Comparison of ENCODE assay signal across 10 cellular contexts in genomic region chr5:139384591-139385051, GRCh38. TPM values are rescaled to one million over a fixed set of nuclear protein-coding genes. Genes with fewer than 3 reads are reported as not detected.
DNase-seq lines count a peak whose midpoint lies in the region; ATAC-seq, FAIRE-seq and TF ChIP-seq lines count a peak whose summit lies in the region.
"Had no signal": no experiment of that assay in that cellular context is flagged by ENCODE, and none has a peak within 500 bp of the region (broad histone marks: within the 10 kb centered on the region; RNA-seq: fewer than 3 reads in every experiment).

No MANE protein-coding gene starts in this region.

- no peak for TF ChIP-seq POLR2A in suprapubic skin (IDR thresholded peaks at IDR 0.05)
- TF ChIP-seq POLR2A in H54 (IDR thresholded peaks at IDR 0.05; ENCODE audit: low read depth, low read length) = no peak

- no peaks in the 10 kb centered on the region for H3K79me2 ChIP-seq in keratinocyte (ENCODE audit: control insufficient read depth, insufficient read depth, low read length)

- peak overlapping the region; percentile 94 for H3K27ac Mint-ChIP-seq in activated CD4-positive, alpha-beta T cell treated with anti-CD3 and anti-CD28 coated beads, Interleukin-2, amount 10 ng/mL, durations not matched to agents 7 days and 5 days

- CTCF ChIA-PET in activated CD4-positive, alpha-beta T cell treated with anti-CD3 and anti-CD28 coated beads, Interleukin-2, amount 10 ng/mL, durations not matched to agents 7 days and 5 days (lab: Charles Lee) = interaction anchor here (1.3 to 1.6 kb wide), 3 partner anchors 10 to 47 kb away, joined by 3 to 6 read pairs (median 4); partner anchors contain the start of gene PAIP2

- dilution Hi-C loops in keratinocyte (cut with MboI; ENCODE audit: extremely low pct_ligation_motif_present, low sequenced_read_pairs) = no loop called here

- H3K9me3 Mint-ChIP-seq in activated CD4-positive, alpha-beta T cell treated with anti-CD3 and anti-CD28 coated beads, Interleukin-2, amount 10 ng/mL, durations not matched to agents 7 days and 5 days = no peaks in the 10 kb centered on the region

- H3K4me1 ChIP-seq in RWPE2 (ENCODE audit: insufficient read depth, poor library complexity, severe bottlenecking) (peaks cover 14% of the 10 kb centered on the region), keratinocyte (ENCODE audit: control insufficient read depth, extremely low read depth, insufficient read depth, low read length) (peaks cover 24% of the 10 kb centered on the region), suprapubic skin (peaks cover 42% of the 10 kb centered on the region)

- no peak for DNase-seq in activated CD4-positive, alpha-beta T cell treated with anti-CD3 and anti-CD28 coated beads, Interleukin-2, amount 10 ng/mL, durations not matched to agents 7 days and 5 days
- no peak for DNase-seq in activated CD4-positive, alpha-beta T cell treated with anti-CD3 and anti-CD28 coated beads for 48 hours
- DNase-seq in RWPE2 (ENCODE audit: low spot score) (no peak), keratinocyte (ENCODE audit: low read depth, low spot score) (no peak), suprapubic skin (ENCODE audit: low spot score in 2 of 2) (no peak), H54 (ENCODE audit: insufficient read length, low spot score) (no peak)
- DNase-seq: NCI-H2171 treated with DMSO at 0.1 percent for 48 hours had no signal

- no peaks in the 10 kb centered on the region for H3K36me3 Mint-ChIP-seq in activated CD4-positive, alpha-beta T cell treated with anti-CD3 and anti-CD28 coated beads, Interleukin-2, amount 10 ng/mL, durations not matched to agents 7 days and 5 days (ENCODE audit: low read depth)

- 43% methylated on average over 8 of the region's 9 CpGs for WGBS in suprapubic skin

- H3K27ac ChIP-seq in RWPE2 (ENCODE audit: poor library complexity, severe bottlenecking) (no peak overlapping the region), keratinocyte (ENCODE audit: control insufficient read depth, insufficient read depth, low read length) (no peak overlapping the region), suprapubic skin (peak overlapping the region; percentile 70)

- TF ChIP-seq CTCF in RWPE2 (IDR thresholded peaks at IDR 0.05; ENCODE audit: poor library complexity, severe bottlenecking) (no peak), keratinocyte (optimal IDR thresholded peaks at IDR 0.05 in 1 of 3, IDR thresholded peaks at IDR 0.05 in 1 of 3, conservative IDR thresholded peaks at IDR 0.05 in 1 of 3; ENCODE audit: extremely low read depth in 1 of 3, insufficient read depth in 2 of 3, low read length in 3 of 3) (no peak), suprapubic skin (IDR thresholded peaks at IDR 0.05) (no peak)

- H2AFZ ChIP-seq in keratinocyte (ENCODE audit: control insufficient read depth, low read length) = peak overlapping the region; percentile 15

- H3K4me1 Mint-ChIP-seq in activated CD4-positive, alpha-beta T cell treated with anti-CD3 and anti-CD28 coated beads, Interleukin-2, amount 10 ng/mL, durations not matched to agents 7 days and 5 days = peaks cover 55% of the 10 kb centered on the region

- no peaks in the 10 kb centered on the region for H3K27me3 Mint-ChIP-seq in activated CD4-positive, alpha-beta T cell treated with anti-CD3 and anti-CD28 coated beads, Interleukin-2, amount 10 ng/mL, durations not matched to agents 7 days and 5 days

- ATAC-seq in RWPE2 (ENCODE audit: low read depth) (no peak), HG02938 (IDR thresholded peaks at IDR 0.05; ENCODE audit: unreplicated experiment) (no peak), GM19463 (IDR thresholded peaks at IDR 0.05; ENCODE audit: unreplicated experiment) (no peak)

- no peaks in the 10 kb centered on the region for H4K20me1 ChIP-seq in keratinocyte (ENCODE audit: control insufficient read depth, extremely low read depth, insufficient read depth, low read length)

- H3K36me3 ChIP-seq in RWPE2 (ENCODE audit: low read depth) (no peaks in the 10 kb centered on the region), keratinocyte (ENCODE audit: control insufficient read depth in 2 of 2, extremely low read depth in 1 of 2, insufficient read depth in 2 of 2, low read length in 2 of 2) (no peaks in the 10 kb centered on the region), suprapubic skin (no peaks in the 10 kb centered on the region)

- H3K27me3 ChIP-seq in RWPE2 (ENCODE audit: insufficient read depth, poor library complexity, severe bottlenecking) (no peaks in the 10 kb centered on the region), keratinocyte (ENCODE audit: control insufficient read depth, extremely low read depth, insufficient read depth, low read length) (no peaks in the 10 kb centered on the region), suprapubic skin (no peaks in the 10 kb centered on the region)

- no peak for TF ChIP-seq EP300 in suprapubic skin (IDR thresholded peaks at IDR 0.05)

- H3K9me3 ChIP-seq in RWPE2 (ENCODE audit: severe bottlenecking) (no peaks in the 10 kb centered on the region), keratinocyte (ENCODE audit: control insufficient read depth, low read depth, low read length) (no peaks in the 10 kb centered on the region), suprapubic skin (no peaks in the 10 kb centered on the region)

- H3K4me3 ChIP-seq in RWPE2 (ENCODE audit: severe bottlenecking) (peak overlapping the region; percentile 18), keratinocyte (ENCODE audit: control insufficient read depth in 2 of 3, extremely low read depth in 1 of 3, insufficient read depth in 2 of 3, low read depth in 1 of 3, low read length in 3 of 3) (peak overlapping the region in 2 of 3 experiments; percentile 39), suprapubic skin (peak overlapping the region; percentile 31)

- H3K4me3 Mint-ChIP-seq in activated CD4-positive, alpha-beta T cell treated with anti-CD3 and anti-CD28 coated beads, Interleukin-2, amount 10 ng/mL, durations not matched to agents 7 days and 5 days = peak overlapping the region; percentile 68

- no peaks in the 10 kb centered on the region for H3K9me1 ChIP-seq in keratinocyte (ENCODE audit: control insufficient read depth, extremely low read depth, insufficient read depth, low read length)

- H3K4me2 ChIP-seq in keratinocyte (ENCODE audit: control insufficient read depth, extremely low read depth, insufficient read depth, low read depth, low read length) = peak overlapping the region; percentile 76

- H3K9ac ChIP-seq in keratinocyte (ENCODE audit: control insufficient read depth, extremely low read depth, insufficient read depth, low read length) = no peak overlapping the region

- POLR2A ChIA-PET in activated CD4-positive, alpha-beta T cell treated with anti-CD3 and anti-CD28 coated beads, Interleukin-2, amount 10 ng/mL, durations not matched to agents 7 days and 5 days (lab: Charles Lee) = no interaction called here

- FAIRE-seq in keratinocyte (lab: Jason Lieb, UNC) (no peak), H54 (lab: Jason Lieb, UNC) (no peak)

RNA-seq across cellular contexts. Expression of gene SLC23A1, which starts 1.5 kb away (rescaled TPM):
- total RNA-seq in activated CD4-positive, alpha-beta T cell treated with anti-CD3 and anti-CD28 coated beads, Interleukin-2, amount 10 ng/mL, durations not matched to agents 7 days and 5 days = under 1 TPM; 0.75 to 0.77 TPM
- polyA plus RNA-seq in keratinocyte = 0.03 TPM in 1 of 3 replicates, not detected in the others
- polyA plus RNA-seq in keratinocyte (2011; ENCODE audit: low read depth) = not detected
- not detected in 2 replicates for polyA plus RNA-seq in keratinocyte (2011; cell fraction: cytosol; rRNA removed)
- polyA plus RNA-seq in keratinocyte (2011; cell fraction: nucleus; rRNA removed) = not detected in 2 replicates
- polyA plus RNA-seq in keratinocyte (2012; ENCODE audit: low replicate concordance) = 0.06 TPM in 1 of 2 replicates, not detected in the other
- polyA minus RNA-seq in keratinocyte = not detected in 3 replicates
- polyA minus RNA-seq in keratinocyte (2011; cell fraction: cytosol; rRNA and poly(A)+ RNA removed) = not detected
- not detected in 2 replicates for polyA minus RNA-seq in keratinocyte (2011; cell fraction: nucleus; rRNA and poly(A)+ RNA removed)
- 1 to 10 TPM in 3 of 4 donors, not detected in 1; 2.3 to 6.4 (median 3.0) TPM for total RNA-seq in suprapubic skin

RNA-seq across cellular contexts. Expression of gene MZB1, which starts 5.1 kb away (rescaled TPM):
- total RNA-seq in activated CD4-positive, alpha-beta T cell treated with anti-CD3 and anti-CD28 coated beads, Interleukin-2, amount 10 ng/mL, durations not matched to agents 7 days and 5 days = 10 to 100 TPM; 12.7 to 13.4 TPM
- 0.13 to 0.27 TPM in 2 of 3 replicates, not detected in the other for polyA plus RNA-seq in keratinocyte
- polyA plus RNA-seq in keratinocyte (2011; ENCODE audit: low read depth) = not detected
- polyA plus RNA-seq in keratinocyte (2011; cell fraction: cytosol; rRNA removed) = not detected in 2 replicates
- polyA plus RNA-seq in keratinocyte (2011; cell fraction: nucleus; rRNA removed) = 0.09 and 0.10 TPM in 2 replicates
- polyA plus RNA-seq in keratinocyte (2012; ENCODE audit: low replicate concordance) = 0.13 TPM in 1 of 2 replicates, not detected in the other
- 0.22 to 0.46 TPM in 2 of 3 replicates, not detected in the other for polyA minus RNA-seq in keratinocyte
- not detected for polyA minus RNA-seq in keratinocyte (2011; cell fraction: cytosol; rRNA and poly(A)+ RNA removed)
- polyA minus RNA-seq in keratinocyte (2011; cell fraction: nucleus; rRNA and poly(A)+ RNA removed) = 0.42 TPM in 1 of 2 replicates, not detected in the other
- total RNA-seq in suprapubic skin = not detected
- total RNA-seq: lower leg skin had no signal

RNA-seq across cellular contexts. Expression of gene PROB1, which starts 10.3 kb away (rescaled TPM):
- total RNA-seq in activated CD4-positive, alpha-beta T cell treated with anti-CD3 and anti-CD28 coated beads, Interleukin-2, amount 10 ng/mL, durations not matched to agents 7 days and 5 days = 1 to 10 TPM; 3.3 to 3.4 TPM
- polyA plus RNA-seq in keratinocyte = 0.22 to 0.32 TPM (median 0.26 TPM) in 3 replicates
- polyA plus RNA-seq in keratinocyte (2011; ENCODE audit: low read depth) = 0.06 TPM
- 0.10 and 0.18 TPM in 2 replicates for polyA plus RNA-seq in keratinocyte (2011; cell fraction: cytosol; rRNA removed)
- polyA plus RNA-seq in keratinocyte (2011; cell fraction: nucleus; rRNA removed) = 0.37 and 0.48 TPM in 2 replicates
- polyA plus RNA-seq in keratinocyte (2012; ENCODE audit: low replicate concordance) = 0.16 and 1.2 TPM in 2 replicates
- 0.10 to 0.33 TPM (median 0.16 TPM) in 3 replicates for polyA minus RNA-seq in keratinocyte
- 0.38 TPM for polyA minus RNA-seq in keratinocyte (2011; cell fraction: cytosol; rRNA and poly(A)+ RNA removed)
- polyA minus RNA-seq in keratinocyte (2011; cell fraction: nucleus; rRNA and poly(A)+ RNA removed) = 0.42 and 0.47 TPM in 2 replicates
- under 1 TPM; 0.08 to 0.44 (median 0.35) TPM for total RNA-seq in suprapubic skin

RNA-seq across cellular contexts. Expression of gene SPATA24, which starts 19.3 kb away (rescaled TPM):
- total RNA-seq in activated CD4-positive, alpha-beta T cell treated with anti-CD3 and anti-CD28 coated beads, Interleukin-2, amount 10 ng/mL, durations not matched to agents 7 days and 5 days = 1 to 10 TPM; 5.5 to 7.2 TPM
- polyA plus RNA-seq in keratinocyte = 2.7 to 4.9 TPM (median 4.0 TPM) in 3 replicates
- 0.67 TPM for polyA plus RNA-seq in keratinocyte (2011; ENCODE audit: low read depth)
- polyA plus RNA-seq in keratinocyte (2011; cell fraction: cytosol; rRNA removed) = 2.4 and 2.6 TPM in 2 replicates
- 2.6 TPM in 2 replicates for polyA plus RNA-seq in keratinocyte (2011; cell fraction: nucleus; rRNA removed)
- polyA plus RNA-seq in keratinocyte (2012; ENCODE audit: low replicate concordance) = 1.9 and 6.4 TPM in 2 replicates
- polyA minus RNA-seq in keratinocyte = 0.99 to 1.9 TPM (median 1.9 TPM) in 3 replicates
- polyA minus RNA-seq in keratinocyte (2011; cell fraction: cytosol; rRNA and poly(A)+ RNA removed) = not detected
- polyA minus RNA-seq in keratinocyte (2011; cell fraction: nucleus; rRNA and poly(A)+ RNA removed) = 1.2 and 2.1 TPM in 2 replicates
- 1 to 10 TPM in 3 of 4 donors, not detected in 1; 1.3 to 2.2 (median 1.4) TPM for total RNA-seq in suprapubic skin

RNA-seq across cellular contexts. Expression of gene PAIP2, which starts 43.0 kb away (rescaled TPM):
- total RNA-seq in activated CD4-positive, alpha-beta T cell treated with anti-CD3 and anti-CD28 coated beads, Interleukin-2, amount 10 ng/mL, durations not matched to agents 7 days and 5 days = 10 to 100 TPM; 87.0 to 96.0 TPM
- 31.0 to 65.6 TPM (median 43.8 TPM) in 3 replicates for polyA plus RNA-seq in keratinocyte
- polyA plus RNA-seq in keratinocyte (2011; ENCODE audit: low read depth) = 80.5 TPM
- 36.1 and 63.7 TPM in 2 replicates for polyA plus RNA-seq in keratinocyte (2011; cell fraction: cytosol; rRNA removed)
- polyA plus RNA-seq in keratinocyte (2011; cell fraction: nucleus; rRNA removed) = 22.0 and 33.2 TPM in 2 replicates
- polyA plus RNA-seq in keratinocyte (2012; ENCODE audit: low replicate concordance) = 41.7 and 65.0 TPM in 2 replicates
- 7.7 to 32.7 TPM (median 10.2 TPM) in 3 replicates for polyA minus RNA-seq in keratinocyte
- polyA minus RNA-seq in keratinocyte (2011; cell fraction: cytosol; rRNA and poly(A)+ RNA removed) = 50.8 TPM
- polyA minus RNA-seq in keratinocyte (2011; cell fraction: nucleus; rRNA and poly(A)+ RNA removed) = 7.9 and 13.3 TPM in 2 replicates
- 10 to 100 TPM; 50.3 to 71.0 (median 53.5) TPM for total RNA-seq in suprapubic skin

Comparison
In these comparisons a context has a peak if more than half of its experiments do, and no peak if none do; other contexts are left out.
1. RNA of gene MZB1, which starts 5.1 kb away (total RNA-seq): 12.7 to 13.4 TPM in activated CD4-positive, alpha-beta T cell treated with anti-CD3 and anti-CD28 coated beads, Interleukin-2, amount 10 ng/mL, durations not matched to agents 7 days and 5 days; not detected in suprapubic skin; every median in the first group is over 10 times any median in the second.
2. Peak in every context shown above with its lines, with median percentiles within 50 percentile points of each other: H3K4me3 ChIP-seq.